In the genomic region with DNA sequence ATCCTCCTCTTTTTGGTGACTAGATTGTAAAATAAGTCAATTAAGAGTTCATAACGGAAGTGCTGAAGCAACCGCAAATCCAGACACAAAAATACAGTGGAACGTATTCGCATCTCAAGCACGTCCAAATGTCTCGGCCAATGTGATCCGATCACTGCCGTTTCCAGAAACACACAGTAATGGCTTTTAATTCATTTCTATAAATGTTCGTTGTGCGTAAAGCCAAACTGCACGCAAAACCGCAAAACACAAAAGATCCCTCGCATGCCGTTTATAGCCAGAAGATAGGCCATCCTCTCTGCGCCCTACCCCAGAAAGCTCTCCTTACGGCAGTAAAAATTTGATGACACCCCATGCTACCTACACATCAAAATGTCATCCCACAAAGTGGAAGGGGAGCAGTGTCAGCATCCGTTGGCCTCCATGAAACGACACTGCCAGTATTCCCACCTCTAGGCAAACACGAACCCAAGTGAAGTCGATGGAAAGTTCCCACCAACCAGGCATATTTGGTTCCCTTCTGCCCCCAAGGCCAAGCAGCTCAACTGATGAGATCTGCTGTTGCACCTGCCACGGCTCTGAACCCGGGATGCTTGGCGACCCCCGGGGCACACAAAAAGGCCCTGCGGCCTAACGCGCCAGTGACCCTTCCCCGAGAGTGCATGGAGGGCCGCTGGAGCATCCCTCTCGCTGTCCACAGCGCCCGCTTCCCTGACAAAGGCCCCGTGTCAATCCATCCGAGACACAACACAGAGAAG, we compare ENCODE assay signal across 8 cellular contexts. TPM values are rescaled to one million over a fixed set of nuclear protein-coding genes. Genes with fewer than 3 reads are reported as not detected.
DNase-seq lines count a peak whose midpoint lies in the region; ATAC-seq, FAIRE-seq and TF ChIP-seq lines count a peak whose summit lies in the region.

No MANE protein-coding gene starts in this region.

- no peak for TF ChIP-seq EP300 in A549 (IDR thresholded peaks at IDR 0.05)

- H3K36me3 ChIP-seq in prostate gland = no peaks in the 10 kb centered on the region

- ATAC-seq in A549 (no peak), activated B cell treated with CpG ODN at 0.5 μM for 24 hours (ENCODE audit: low read depth) (no peak), HG02884 (IDR thresholded peaks at IDR 0.05; ENCODE audit: unreplicated experiment) (no peak), GM21390 (IDR thresholded peaks at IDR 0.05; ENCODE audit: unreplicated experiment) (no peak)

- H3K27ac ChIP-seq in A549 (peak overlapping the region; percentile 84 to 94), prostate gland (peak overlapping the region; percentile 75 to 85)

- CTCF ChIA-PET in A549 (lab: Yijun Ruan, JAX) (interaction anchor here (0.9 kb wide), 1 partner anchor 182 kb away, joined by 3 read pairs; no protein-coding TSS in a partner anchor), activated B cell treated with CpG ODN at 0.5 μM for 24 hours (lab: Charles Lee) (no interaction called here)

- TF ChIP-seq POLR2A in A549 (IDR thresholded peaks at IDR 0.05; ENCODE audit: low read length) (no peak), prostate gland (IDR thresholded peaks at IDR 0.05) (no peak)

- H3K4me2 ChIP-seq in A549 = peak overlapping the region; percentile 88

- peaks cover 5% of the 10 kb centered on the region; the same call in 2 of the 3 replicates for H3K4me1 ChIP-seq in A549
- H3K4me1 ChIP-seq in prostate gland (replicated peaks) = no peaks in the 10 kb centered on the region

- 68% methylated on average over 33 of the region's 34 CpGs for WGBS in A549 (ENCODE audit: missing lambda C conversion rate)
- WGBS in prostate gland = 26% methylated on average over 28 of the region's 34 CpGs

- H3K27ac Mint-ChIP-seq in activated B cell treated with CpG ODN at 0.5 μM for 24 hours = peak overlapping the region; percentile 88

- peaks cover 34% of the 10 kb centered on the region for H3K4me1 Mint-ChIP-seq in activated B cell treated with CpG ODN at 0.5 μM for 24 hours

- H3K27me3 Mint-ChIP-seq in activated B cell treated with CpG ODN at 0.5 μM for 24 hours = no peaks in the 10 kb centered on the region

- no peak for FAIRE-seq in A549 (lab: Jason Lieb, UNC)

- intact Hi-C loops in activated B cell treated with CpG ODN at 0.5 μM for 24 hours (cut with micrococcal nuclease) = loop anchor here (5.0 to 10.0 kb wide), 3 partner anchors 304 to 786 kb away; a partner anchor contains a TSS
- intact Hi-C loops in prostate gland (cut with DNase I) = loop anchor here (5.0 kb wide), 1 partner anchor 184 kb away; no protein-coding TSS in a partner anchor

- H3K4me3 ChIP-seq in A549 (peak overlapping the region; percentile 100), prostate gland (peak overlapping the region; percentile 95)

- H3K9me3 ChIP-seq in A549 (no peaks in the 10 kb centered on the region), prostate gland (no peaks in the 10 kb centered on the region)

- peak overlapping the region; percentile 97 for H3K4me3 Mint-ChIP-seq in activated B cell treated with CpG ODN at 0.5 μM for 24 hours

- DNase-seq in A549 (ENCODE audit: low read depth in 1 of 2, low spot score in 1 of 2) = no peak
- DNase-seq in GM20000 (ENCODE audit: low spot score) = peak; percentile 30
- peak; percentile 16 for DNase-seq in activated B cell treated with CpG ODN at 0.5 μM for 24 hours
- DNase-seq in globus pallidus (ENCODE audit: low spot score) = peak; percentile 14
- no peak for DNase-seq in prostate gland (ENCODE audit: low spot score)
- no peak for DNase-seq in CD1c-positive myeloid dendritic cell (ENCODE audit: extremely low spot score)

- TF ChIP-seq RAD21 in A549 (conservative IDR thresholded peaks at IDR 0.05 in 1 of 2, IDR thresholded peaks at IDR 0.05 in 1 of 2) = no peak

- no peaks in the 10 kb centered on the region for H3K27me3 ChIP-seq in prostate gland (replicated peaks; ENCODE audit: insufficient read depth)

- no peaks in the 10 kb centered on the region for H3K36me3 Mint-ChIP-seq in activated B cell treated with CpG ODN at 0.5 μM for 24 hours (ENCODE audit: low read depth)

- POLR2A ChIA-PET in A549 (lab: Yijun Ruan, JAX) (no interaction called here), activated B cell treated with CpG ODN at 0.5 μM for 24 hours (lab: Charles Lee) (interaction anchor here (0.5 to 1.5 kb wide), 4 partner anchors 9 to 784 kb away, joined by 5 to 9 read pairs (median 5); no protein-coding TSS in a partner anchor)

- TF ChIP-seq CTCF in A549 (IDR thresholded peaks at IDR 0.05) (no peak), GM20000 (IDR thresholded peaks at IDR 0.05; ENCODE audit: extremely low read depth, missing control alignments) (no peak), activated B cell treated with CpG ODN at 0.5 μM for 24 hours (IDR thresholded peaks at IDR 0.05) (no peak), prostate gland (IDR thresholded peaks at IDR 0.05) (no peak)

- H3K9me3 Mint-ChIP-seq in activated B cell treated with CpG ODN at 0.5 μM for 24 hours = no peaks in the 10 kb centered on the region

TF ChIP-seq in A549, 52 proteins besides CTCF, POLR2A, EP300 and RAD21:
- TF ChIP-seq, protein P1, sequence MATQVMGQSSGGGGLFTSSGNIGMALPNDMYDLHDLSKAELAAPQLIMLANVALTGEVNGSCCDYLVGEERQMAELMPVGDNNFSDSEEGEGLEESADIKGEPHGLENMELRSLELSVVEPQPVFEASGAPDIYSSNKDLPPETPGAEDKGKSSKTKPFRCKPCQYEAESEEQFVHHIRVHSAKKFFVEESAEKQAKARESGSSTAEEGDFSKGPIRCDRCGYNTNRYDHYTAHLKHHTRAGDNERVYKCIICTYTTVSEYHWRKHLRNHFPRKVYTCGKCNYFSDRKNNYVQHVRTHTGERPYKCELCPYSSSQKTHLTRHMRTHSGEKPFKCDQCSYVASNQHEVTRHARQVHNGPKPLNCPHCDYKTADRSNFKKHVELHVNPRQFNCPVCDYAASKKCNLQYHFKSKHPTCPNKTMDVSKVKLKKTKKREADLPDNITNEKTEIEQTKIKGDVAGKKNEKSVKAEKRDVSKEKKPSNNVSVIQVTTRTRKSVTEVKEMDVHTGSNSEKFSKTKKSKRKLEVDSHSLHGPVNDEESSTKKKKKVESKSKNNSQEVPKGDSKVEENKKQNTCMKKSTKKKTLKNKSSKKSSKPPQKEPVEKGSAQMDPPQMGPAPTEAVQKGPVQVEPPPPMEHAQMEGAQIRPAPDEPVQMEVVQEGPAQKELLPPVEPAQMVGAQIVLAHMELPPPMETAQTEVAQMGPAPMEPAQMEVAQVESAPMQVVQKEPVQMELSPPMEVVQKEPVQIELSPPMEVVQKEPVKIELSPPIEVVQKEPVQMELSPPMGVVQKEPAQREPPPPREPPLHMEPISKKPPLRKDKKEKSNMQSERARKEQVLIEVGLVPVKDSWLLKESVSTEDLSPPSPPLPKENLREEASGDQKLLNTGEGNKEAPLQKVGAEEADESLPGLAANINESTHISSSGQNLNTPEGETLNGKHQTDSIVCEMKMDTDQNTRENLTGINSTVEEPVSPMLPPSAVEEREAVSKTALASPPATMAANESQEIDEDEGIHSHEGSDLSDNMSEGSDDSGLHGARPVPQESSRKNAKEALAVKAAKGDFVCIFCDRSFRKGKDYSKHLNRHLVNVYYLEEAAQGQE (IDR thresholded peaks at IDR 0.05) = no peak
- TF ChIP-seq NFE2L2 (conservative IDR thresholded peaks at IDR 0.05; ENCODE audit: low read length) (no peak), MAFK (IDR thresholded peaks at IDR 0.05; ENCODE audit: partially characterized antibody) (no peak), ZNF302 (CRISPR knock-in tag; IDR thresholded peaks at IDR 0.05) (no peak), ZFP36 (IDR thresholded peaks at IDR 0.05; ENCODE audit: borderline replicate concordance, partially characterized antibody) (no peak), FOSB (CRISPR knock-in tag; IDR thresholded peaks at IDR 0.05) (no peak), MYC (IDR thresholded peaks at IDR 0.05; ENCODE audit: borderline replicate concordance, low read length) (no peak)
- TF ChIP-seq, protein P2, sequence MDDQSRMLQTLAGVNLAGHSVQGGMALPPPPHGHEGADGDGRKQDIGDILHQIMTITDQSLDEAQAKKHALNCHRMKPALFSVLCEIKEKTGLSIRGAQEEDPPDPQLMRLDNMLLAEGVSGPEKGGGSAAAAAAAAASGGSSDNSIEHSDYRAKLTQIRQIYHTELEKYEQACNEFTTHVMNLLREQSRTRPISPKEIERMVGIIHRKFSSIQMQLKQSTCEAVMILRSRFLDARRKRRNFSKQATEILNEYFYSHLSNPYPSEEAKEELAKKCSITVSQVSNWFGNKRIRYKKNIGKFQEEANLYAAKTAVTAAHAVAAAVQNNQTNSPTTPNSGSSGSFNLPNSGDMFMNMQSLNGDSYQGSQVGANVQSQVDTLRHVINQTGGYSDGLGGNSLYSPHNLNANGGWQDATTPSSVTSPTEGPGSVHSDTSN (IDR thresholded peaks at IDR 0.05) = no peak

RNA-seq across cellular contexts. Expression of a gene that starts 1.4 kb away (rescaled TPM):
- 14.7 and 21.4 TPM in 2 replicates for polyA plus RNA-seq in A549 (2011; rRNA removed)
- polyA plus RNA-seq in A549 (2012; cell fraction: cytosol; rRNA removed) = 14.7 and 16.5 TPM in 2 replicates
- 46.1 and 61.5 TPM in 2 replicates for polyA plus RNA-seq in A549 (2012; cell fraction: nucleus; rRNA removed)
- 8.5 to 9.9 TPM (median 9.8 TPM) in 3 replicates for polyA plus RNA-seq in A549 (2017; fragmentation: RNase III; extraction: RNeasy Plus Mini Kit Qiagen cat#74134 plus additional on column Dnase treatment)
- 37.6 and 41.5 TPM in 2 replicates for polyA minus RNA-seq in A549 (2011; rRNA and poly(A)+ RNA removed)
- total RNA-seq in activated B cell treated with CpG ODN at 0.5 μM for 24 hours = 76.3 and 98.8 TPM in 2 replicates
- 10 to 100 TPM; 50.6 to 73.4 TPM for total RNA-seq in prostate gland

RNA-seq across cellular contexts. Expression of a gene that starts 28.6 kb away (rescaled TPM):
- polyA plus RNA-seq in A549 (2011; rRNA removed) = 2,693 and 2,889 TPM in 2 replicates
- 1,349 and 1,454 TPM in 2 replicates for polyA plus RNA-seq in A549 (2012; cell fraction: cytosol; rRNA removed)
- polyA plus RNA-seq in A549 (2012; cell fraction: nucleus; rRNA removed) = 377 and 674 TPM in 2 replicates
- polyA plus RNA-seq in A549 (2017; fragmentation: RNase III; extraction: RNeasy Plus Mini Kit Qiagen cat#74134 plus additional on column Dnase treatment) = 1,572 to 1,776 TPM (median 1,661 TPM) in 3 replicates
- polyA minus RNA-seq in A549 (2011; rRNA and poly(A)+ RNA removed) = 507 and 753 TPM in 2 replicates
- total RNA-seq in activated B cell treated with CpG ODN at 0.5 μM for 24 hours = 2,197 and 2,546 TPM in 2 replicates
- 1,000 to 10,000 TPM in 1 of 2 donors, 100 to 1,000 TPM in 1; 737 to 1,506 TPM for total RNA-seq in prostate gland

RNA-seq across cellular contexts. Expression of a gene that starts 37.9 kb away (rescaled TPM):
- 111 and 194 TPM in 2 replicates for polyA plus RNA-seq in A549 (2011; rRNA removed)
- 40.4 and 45.9 TPM in 2 replicates for polyA plus RNA-seq in A549 (2012; cell fraction: cytosol; rRNA removed)
- 26.5 and 32.2 TPM in 2 replicates for polyA plus RNA-seq in A549 (2012; cell fraction: nucleus; rRNA removed)
- 73.1 to 78.6 TPM (median 77.1 TPM) in 3 replicates for polyA plus RNA-seq in A549 (2017; fragmentation: RNase III; extraction: RNeasy Plus Mini Kit Qiagen cat#74134 plus additional on column Dnase treatment)
- 73.8 and 78.2 TPM in 2 replicates for polyA minus RNA-seq in A549 (2011; rRNA and poly(A)+ RNA removed)
- 69.2 and 83.1 TPM in 2 replicates for total RNA-seq in activated B cell treated with CpG ODN at 0.5 μM for 24 hours
- total RNA-seq in prostate gland = 10 to 100 TPM; 61.0 to 61.3 TPM

Comparison
In these comparisons a context has a peak if more than half of its experiments do, and no peak if none do; other contexts are left out.
1. DNase-seq: peak in GM20000 (single experiment), activated B cell treated with CpG ODN at 0.5 μM for 24 hours (single experiment) and globus pallidus (single experiment); none in A549 (0 of 2), prostate gland (single experiment) and CD1c-positive myeloid dendritic cell (single experiment).